In genomic region chr6:163404825-163405265, GRCh38 we compare ENCODE assay signal across 10 cellular contexts. TPM values are rescaled to one million over a fixed set of nuclear protein-coding genes. Genes with fewer than 3 reads are reported as not detected.
DNase-seq lines count a peak whose midpoint lies in the region; ATAC-seq, FAIRE-seq and TF ChIP-seq lines count a peak whose summit lies in the region.
"Had no signal": no experiment of that assay in that cellular context is flagged by ENCODE, and none has a peak within 500 bp of the region (broad histone marks: within the 10 kb centered on the region; RNA-seq: fewer than 3 reads in every experiment).

No MANE protein-coding gene starts in this region.

- H3K23ac ChIP-seq in IMR-90 (ENCODE audit: low read depth, low read length) = no peak overlapping the region

- no peaks in the 10 kb centered on the region for H3K79me1 ChIP-seq in IMR-90 (ENCODE audit: low read depth in 1 of 2, low read length in 2 of 2)

- H2AFZ ChIP-seq in IMR-90 (replicated peaks; ENCODE audit: low read length, poor library complexity) = peak overlapping the region; percentile 77

- no peak overlapping the region for H3K56ac ChIP-seq in IMR-90 (ENCODE audit: extremely low read depth, insufficient read depth, low read length)

- no peak for FAIRE-seq in kidney (lab: Jason Lieb, UNC)

- intact Hi-C loops in IMR-90 (cut with micrococcal nuclease) (no loop called here), kidney (cut with DNase I) (no loop called here)

- H3K9me1 ChIP-seq in IMR-90 (ENCODE audit: insufficient read depth, low read length) = no peaks in the 10 kb centered on the region

- no peak overlapping the region for H3K27ac ChIP-seq in IMR-90 (ENCODE audit: insufficient read depth, low read length)
- H3K27ac ChIP-seq in caudate nucleus (ENCODE audit: low read depth, low read length) = peak overlapping the region; percentile 96
- peak overlapping the region; percentile 53 to 72 for H3K27ac ChIP-seq in kidney (ENCODE audit: low read depth in 2 of 2, low read length in 2 of 2)

- H4K20me1 ChIP-seq in IMR-90 (ENCODE audit: insufficient read depth, low read length) = no peaks in the 10 kb centered on the region

- H3K4me3 ChIP-seq in IMR-90 (ENCODE audit: insufficient read depth, low read depth, low read length) (no peak overlapping the region), kidney (ENCODE audit: low read length in 2 of 2) (no peak overlapping the region), skeletal muscle satellite cell (ENCODE audit: low read length) (no peak overlapping the region)

- H3K9me3 ChIP-seq in IMR-90 (ENCODE audit: control insufficient read depth, insufficient read depth, low read length) (no peaks in the 10 kb centered on the region), kidney (ENCODE audit: control insufficient read depth in 1 of 2, low read length in 2 of 2) (no peaks in the 10 kb centered on the region), skeletal muscle satellite cell (replicated peaks; ENCODE audit: low read length) (no peaks in the 10 kb centered on the region)

- H2BK120ac ChIP-seq in IMR-90 (ENCODE audit: low read depth, low read length) = no peak overlapping the region

- H4K91ac ChIP-seq in IMR-90 (ENCODE audit: insufficient read depth, low read depth, low read length) = no peak overlapping the region

- peak overlapping the region; percentile 40 to 60; a peak in 2 of 4 replicates for H4K8ac ChIP-seq in IMR-90 (ENCODE audit: low read depth in 2 of 2, low read length in 2 of 2)

- dilution Hi-C loops in IMR-90 (cut with HindIII; ENCODE audit: low sequenced_read_pairs, unreplicated experiment) = no loop called here

- CTCF ChIA-PET in IMR-90 (lab: Yijun Ruan, JAX) = no interaction called here

- no peak overlapping the region for H2BK20ac ChIP-seq in IMR-90 (ENCODE audit: low read depth, low read length)

- H3K4me2 ChIP-seq in IMR-90 (ENCODE audit: low read depth, low read length) = no peak overlapping the region
- peak overlapping the region; percentile 79 for H3K4me2 ChIP-seq in skeletal muscle satellite cell (ENCODE audit: low read length)

- WGBS in IMR-90 (ENCODE audit: extremely low coverage in 2 of 2, insufficient read length in 1 of 2), 2 experiments = no CpG with 5 or more reads among the region's 10 CpGs

- no peak for TF ChIP-seq POLR2A in IMR-90 (IDR thresholded peaks at IDR 0.05; ENCODE audit: low read depth, low read length)

- no peak overlapping the region for H3K4ac ChIP-seq in IMR-90 (ENCODE audit: low read depth, low read length)

- H3K9ac ChIP-seq in IMR-90 (ENCODE audit: low read depth, low read length) (no peak overlapping the region), kidney (ENCODE audit: low read length in 2 of 2) (no peak overlapping the region), skeletal muscle satellite cell (ENCODE audit: low read depth, low read length) (peak overlapping the region; percentile 71)

- no peak overlapping the region for H2AK5ac ChIP-seq in IMR-90 (ENCODE audit: low read depth, low read length)

- in situ Hi-C loops in IMR-90 (cut with MboI; ENCODE audit: low sequenced_read_pairs) = loop anchor here (25.0 kb wide), 1 partner anchor 1993 kb away; no protein-coding TSS in a partner anchor

- no peak overlapping the region for H2BK15ac ChIP-seq in IMR-90 (ENCODE audit: low read depth, low read length)

- TF ChIP-seq CTCF in IMR-90 (conservative IDR thresholded peaks at IDR 0.05; ENCODE audit: low read depth, low read length) (no peak), kidney (IDR thresholded peaks at IDR 0.05; ENCODE audit: borderline replicate concordance, extremely low read depth, insufficient read depth) (no peak)

- ATAC-seq in IMR-90 (ENCODE audit: low read depth) (no peak), GM18868 (IDR thresholded peaks at IDR 0.05; ENCODE audit: unreplicated experiment) (no peak), GM19023 (IDR thresholded peaks at IDR 0.05; ENCODE audit: unreplicated experiment) (no peak)

- DNase-seq in IMR-90 = no peak
- DNase-seq in caudate nucleus (lab: John Stamatoyannopoulos, UW) = peak in 21 of 61 donors; percentile 18 to 62 (median 36)
- no peak for DNase-seq in kidney
- no peak for DNase-seq in NCI-H69 (lab: John Stamatoyannopoulos, UW)
- no peak for DNase-seq in activated effector memory CD4-positive, alpha-beta T cell treated with anti-CD3 and anti-CD28 coated beads, Interleukin-2, amount 50 U/mL, for 16 hours
- DNase-seq: activated CD4-positive, alpha-beta T cell treated with anti-CD3 and anti-CD28 coated beads for 48 hours; OCI-M1 had no signal

- POLR2A ChIA-PET in IMR-90 (lab: Charles Lee; ENCODE audit: unreplicated experiment) = no interaction called here

- H2BK5ac ChIP-seq in IMR-90 (ENCODE audit: low read depth, low read length, poor library complexity, severe bottlenecking) = no peak overlapping the region

- H3K14ac ChIP-seq in IMR-90 (replicated peaks; ENCODE audit: low read depth, low read length) = no peak overlapping the region

- no TSS peak for BruUV-seq in IMR-90 (replicated peaks; lab: Mats Ljungman, UMichigan)

- no peaks in the 10 kb centered on the region for H3K27me3 ChIP-seq in IMR-90 (ENCODE audit: control insufficient read depth, insufficient read depth, low read length)
- no peaks in the 10 kb centered on the region for H3K27me3 ChIP-seq in skeletal muscle satellite cell (ENCODE audit: control insufficient read depth, insufficient read depth, low read length)

- peak overlapping the region; percentile 12 for H2AK9ac ChIP-seq in IMR-90 (replicated peaks; ENCODE audit: low read depth, low read length, poor library complexity)

- H3K4me1 ChIP-seq in IMR-90 (ENCODE audit: control insufficient read depth, insufficient read depth, low read length) (peaks cover 3% of the 10 kb centered on the region), kidney (ENCODE audit: control insufficient read depth in 1 of 2, insufficient read depth in 1 of 2, low read depth in 1 of 2, low read length in 2 of 2) (peaks cover 0 to 15% of the 10 kb centered on the region in 2 donors), skeletal muscle satellite cell (ENCODE audit: control insufficient read depth, insufficient read depth, low read length) (peaks cover 23% of the 10 kb centered on the region)

- H4K5ac ChIP-seq in IMR-90 (ENCODE audit: low read depth, low read length) = no peak overlapping the region; the same call in 1 of the 2 replicates

- H3K18ac ChIP-seq in IMR-90 (ENCODE audit: low read depth, low read length) = no peak overlapping the region

- H3K36me3 ChIP-seq in IMR-90 (ENCODE audit: control insufficient read depth, insufficient read depth, low read length) (no peaks in the 10 kb centered on the region), kidney (ENCODE audit: control insufficient read depth in 1 of 2, insufficient read depth in 2 of 2, low read length in 2 of 2) (no peaks in the 10 kb centered on the region), skeletal muscle satellite cell (ENCODE audit: insufficient read depth, low read length) (no peaks in the 10 kb centered on the region)

- no peak for TF ChIP-seq RAD21 in IMR-90 (IDR thresholded peaks at IDR 0.05; ENCODE audit: low read length)

TF ChIP-seq in IMR-90, 13 proteins besides CTCF, POLR2A, EP300 and RAD21:
- TF ChIP-seq, protein P1, sequence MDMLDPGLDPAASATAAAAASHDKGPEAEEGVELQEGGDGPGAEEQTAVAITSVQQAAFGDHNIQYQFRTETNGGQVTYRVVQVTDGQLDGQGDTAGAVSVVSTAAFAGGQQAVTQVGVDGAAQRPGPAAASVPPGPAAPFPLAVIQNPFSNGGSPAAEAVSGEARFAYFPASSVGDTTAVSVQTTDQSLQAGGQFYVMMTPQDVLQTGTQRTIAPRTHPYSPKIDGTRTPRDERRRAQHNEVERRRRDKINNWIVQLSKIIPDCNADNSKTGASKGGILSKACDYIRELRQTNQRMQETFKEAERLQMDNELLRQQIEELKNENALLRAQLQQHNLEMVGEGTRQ (IDR thresholded peaks at IDR 0.05; ENCODE audit: low read depth, low read length) = no peak
- no peak for TF ChIP-seq MAZ (IDR thresholded peaks at IDR 0.05; ENCODE audit: borderline replicate concordance, low read depth, low read length)
- peak; percentile 27; the same call in 1 of the 2 replicates for TF ChIP-seq MAFK (IDR thresholded peaks at IDR 0.05; ENCODE audit: low read depth, low read length)

RNA-seq across cellular contexts. Expression of gene QKI, which starts 9.7 kb away (rescaled TPM):
- 171 and 232 TPM in 2 replicates for total RNA-seq in IMR-90 (2012; rRNA removed)
- 106 and 112 TPM in 2 replicates for polyA plus RNA-seq in IMR-90 (2012; rRNA removed)
- 54.2 and 59.7 TPM in 2 replicates for polyA plus RNA-seq in IMR-90 (2012; cell fraction: cytosol; rRNA removed)
- polyA plus RNA-seq in IMR-90 (2012; cell fraction: nucleus; rRNA removed; ENCODE audit: low replicate concordance) = 57.1 and 121 TPM in 2 replicates
- 121 TPM for total RNA-seq in kidney
- polyA plus RNA-seq in kidney (ENCODE audit: insufficient read depth, low read depth, low replicate concordance) = 17.6 TPM
- total RNA-seq in skeletal muscle satellite cell (2012; rRNA removed) = 130 and 137 TPM in 2 replicates
